25 cellular contexts compared by ENCODE assay signal in genomic region chr10:16393271-16393858, GRCh38.
"Had no signal": no experiment of that assay in that cellular context is flagged by ENCODE, and none has a peak within 500 bp of the region (broad histone marks: within the 10 kb centered on the region; RNA-seq: fewer than 3 reads in every experiment).

No MANE protein-coding gene starts in this region.

- DNase-seq: colonic mucosa; cortex of kidney; dermis blood vessel endothelial cell; dorsolateral prefrontal cortex; effector CD4-positive, alpha-beta T cell; effector CD8-positive, alpha-beta T cell; effector memory CD4-positive, alpha-beta T cell; effector memory CD8-positive, alpha-beta T cell; endodermal cell; erythroblast; esophagus squamous epithelium; foreskin fibroblast; foreskin keratinocyte; foreskin melanocyte; gastrocnemius medialis; glutamatergic neuron; head of caudate nucleus; heart left ventricle; heart right ventricle had no signal

- H3K27me3 Mint-ChIP-seq: dendritic cell treated with granulocyte-macrophage colony-stimulating factor and Interleukin-4, amounts not matched to agents 40 ng/mL and 50 ng/mL, for 4 days had no signal

- H3K4me1 ChIP-seq: colonic mucosa, esophagus muscularis mucosa, esophagus squamous epithelium, foreskin keratinocyte, gastrocnemius medialis, gastroesophageal sphincter, heart left ventricle, heart right ventricle had no signal

- H3K9me3 ChIP-seq: colonic mucosa, esophagus muscularis mucosa, esophagus squamous epithelium, gastrocnemius medialis, gastroesophageal sphincter, heart left ventricle, heart right ventricle had no signal

- H3K27ac ChIP-seq: colonic mucosa, coronary artery, dorsolateral prefrontal cortex, epithelial cell of prostate, esophagus muscularis mucosa, esophagus squamous epithelium, foreskin keratinocyte, gastrocnemius medialis, gastroesophageal sphincter, heart left ventricle, heart right ventricle had no signal

- H3K9me3 Mint-ChIP-seq: dendritic cell treated with granulocyte-macrophage colony-stimulating factor and Interleukin-4, amounts not matched to agents 40 ng/mL and 50 ng/mL, for 4 days; effector memory CD8-positive, alpha-beta T cell; endodermal cell had no signal

- H3K4me1 Mint-ChIP-seq: endodermal cell had no signal

- H3K4me3 Mint-ChIP-seq: dendritic cell treated with granulocyte-macrophage colony-stimulating factor and Interleukin-4, amounts not matched to agents 40 ng/mL and 50 ng/mL, for 4 days; effector memory CD8-positive, alpha-beta T cell; endodermal cell had no signal

- H3K4me3 ChIP-seq: colonic mucosa, coronary artery, dorsolateral prefrontal cortex, esophagus muscularis mucosa, esophagus squamous epithelium, gastrocnemius medialis, gastroesophageal sphincter, heart left ventricle, heart right ventricle had no signal

- H3K36me3 ChIP-seq: colonic mucosa, esophagus muscularis mucosa, esophagus squamous epithelium, gastrocnemius medialis, gastroesophageal sphincter, heart left ventricle, heart right ventricle had no signal

- H3K27me3 ChIP-seq: colonic mucosa, esophagus muscularis mucosa, esophagus squamous epithelium, foreskin keratinocyte, gastrocnemius medialis, gastroesophageal sphincter had no signal

- H3K27ac Mint-ChIP-seq: dendritic cell treated with granulocyte-macrophage colony-stimulating factor and Interleukin-4, amounts not matched to agents 40 ng/mL and 50 ng/mL, for 4 days; effector memory CD8-positive, alpha-beta T cell; endodermal cell had no signal

- ATAC-seq: effector memory CD8-positive, alpha-beta T cell; esophagus mucosa; foreskin keratinocyte; gastrocnemius medialis; gastroesophageal sphincter; heart left ventricle; heart right ventricle had no signal
